In genomic region chr15:43274136-43274535, GRCh38 we compare ENCODE assay signal across 19 cellular contexts. TPM values are rescaled to one million over a fixed set of nuclear protein-coding genes. Genes with fewer than 3 reads are reported as not detected.
A peak's percentile ranks its signal among the peaks of the same experiment; 100 is the strongest.
DNase-seq lines count a peak whose midpoint lies in the region; TF ChIP-seq lines count a peak whose summit lies in the region.
"Had no signal": no experiment of that assay in that cellular context is flagged by ENCODE, and none has a peak within 500 bp of the region (broad histone marks: within the 10 kb centered on the region; RNA-seq: fewer than 3 reads in every experiment).

No MANE protein-coding gene starts in this region.

- no peaks in the 10 kb centered on the region for H3K9me3 ChIP-seq in breast epithelium
- no peaks in the 10 kb centered on the region for H3K9me3 ChIP-seq in thyroid gland
- H3K9me3 ChIP-seq: suprapubic skin had no signal

- WGBS in thyroid gland, 2 donors = 54 to 64% methylated on average over 8 of the region's 9 CpGs

- intact Hi-C loops in breast epithelium (cut with DNase I; ENCODE audit: low total_unique reads) = no loop called here
- intact Hi-C loops in thyroid gland (cut with DNase I) = no loop called here

- H3K27ac ChIP-seq in breast epithelium (peak overlapping the region; percentile 52 to 57), thyroid gland (no peak overlapping the region)
- H3K27ac ChIP-seq: esophagus muscularis mucosa, hepatocyte, suprapubic skin had no signal

- H3K27me3 ChIP-seq in breast epithelium (no peaks in the 10 kb centered on the region), thyroid gland (no peaks in the 10 kb centered on the region)

- TF ChIP-seq CTCF in breast epithelium (IDR thresholded peaks at IDR 0.05) (no peak), thyroid gland (IDR thresholded peaks at IDR 0.05) (no peak)

- TF ChIP-seq POLR2A in breast epithelium (IDR thresholded peaks at IDR 0.05) = no peak
- no peak for TF ChIP-seq POLR2A in thyroid gland (IDR thresholded peaks at IDR 0.05)

- H3K4me1 ChIP-seq in breast epithelium (no peaks in the 10 kb centered on the region), thyroid gland (no peaks in the 10 kb centered on the region)

- H3K4me3 ChIP-seq in breast epithelium (no peak overlapping the region), thyroid gland (replicated peaks in 1 of 3) (no peak overlapping the region)
- H3K4me3 ChIP-seq: esophagus muscularis mucosa, hepatocyte, suprapubic skin had no signal

- H3K36me3 ChIP-seq in breast epithelium (no peaks in the 10 kb centered on the region), thyroid gland (no peaks in the 10 kb centered on the region)
- H3K36me3 ChIP-seq: esophagus muscularis mucosa, suprapubic skin had no signal

- DNase-seq in LHCN-M2 (ENCODE audit: low read depth) = peak; percentile 45
- peak; percentile 66 to 83 for DNase-seq in breast epithelium (ENCODE audit: low spot score in 2 of 2)
- DNase-seq in islet precursor cell = peak; percentile 43
- DNase-seq in thyroid gland = peak; percentile 54 to 86
- no peak for DNase-seq in activated CD4-positive, alpha-beta T cell treated with anti-CD3 and anti-CD28 coated beads, Interleukin-2, amount 50 U/mL, for 1 hour
- DNase-seq in foreskin melanocyte = no peak
- no peak for DNase-seq in activated naive CD4-positive, alpha-beta T cell treated with Interleukin-2 at 50 U/mL for 16 hours
- DNase-seq: activated effector memory CD4-positive, alpha-beta T cell treated with Interleukin-2 at 50 U/mL for 16 hours; DND-41; kidney glomerular epithelial cell; NCI-H2081; NCI-H69; T-cell had no signal

RNA-seq across cellular contexts. Expression of gene TGM5, which starts 7.4 kb away (rescaled TPM):
- total RNA-seq in LHCN-M2 (2014; rRNA removed) (0.64 TPM in 1 of 2 replicates, not detected in the other), breast epithelium (1 to 10 TPM; 1.6 to 3.1 (median 2.7) TPM), thyroid gland (not detected)
- polyA plus RNA-seq in LHCN-M2 (2012) = not detected
- total RNA-seq: activated CD8-positive, alpha-beta memory T cell treated with anti-CD3 and anti-CD28 coated beads for 36 hours; hepatocyte; HT-29; T-cell had no signal
- polyA plus RNA-seq: CD14-positive monocyte, hepatocyte had no signal

RNA-seq across cellular contexts. Expression of gene TGM7, which starts 27.9 kb away (rescaled TPM):
- total RNA-seq in LHCN-M2 (2014; rRNA removed) = not detected in 2 replicates
- not detected for polyA plus RNA-seq in LHCN-M2 (2012)
- not detected for total RNA-seq in breast epithelium
- total RNA-seq in thyroid gland = not detected
- total RNA-seq: activated CD8-positive, alpha-beta memory T cell treated with anti-CD3 and anti-CD28 coated beads for 36 hours; esophagus muscularis mucosa; hepatocyte; HT-29; suprapubic skin; T-cell had no signal
- polyA plus RNA-seq: CD14-positive monocyte, hepatocyte had no signal

RNA-seq across cellular contexts. Expression of gene EPB42, which starts 53.3 kb away (rescaled TPM):
- total RNA-seq in LHCN-M2 (2014; rRNA removed) (not detected in 2 replicates), breast epithelium (1 to 10 TPM in 1 of 3 donors, under 1 TPM in 1, not detected in 1; 0.29 to 1.9 TPM), thyroid gland (not detected)
- polyA plus RNA-seq in LHCN-M2 (2012) = not detected
- total RNA-seq: activated CD8-positive, alpha-beta memory T cell treated with anti-CD3 and anti-CD28 coated beads for 36 hours; HT-29; suprapubic skin; T-cell had no signal

RNA-seq across cellular contexts. Expression of gene LCMT2, which starts 56.2 kb away (rescaled TPM):
- total RNA-seq in LHCN-M2 (2014; rRNA removed) (10.4 and 13.8 TPM in 2 replicates), breast epithelium (1 to 10 TPM; 3.8 to 9.5 (median 6.6) TPM), thyroid gland (10 to 100 TPM in 1 of 4 donors, 1 to 10 TPM in 3; 5.8 to 14.1 (median 6.5) TPM)
- 8.2 TPM for polyA plus RNA-seq in LHCN-M2 (2012)

Comparison
In these comparisons a context has a peak if more than half of its experiments do, and no peak if none do; other contexts are left out.
1. DNase-seq: peak in LHCN-M2 (single experiment), breast epithelium (2 of 2), islet precursor cell (single experiment) and thyroid gland (2 of 2); none in activated CD4-positive, alpha-beta T cell treated with anti-CD3 and anti-CD28 coated beads, Interleukin-2, amount 50 U/mL, for 1 hour (single experiment), foreskin melanocyte (single experiment) and activated naive CD4-positive, alpha-beta T cell treated with Interleukin-2 at 50 U/mL for 16 hours (single experiment).
2. H3K27ac ChIP-seq: peak in breast epithelium (2 of 2); none in thyroid gland (0 of 3).